1 cellular context compared by ENCODE assay signal in genomic region chr17:17443173-17443572, GRCh38.
TF ChIP-seq lines count a peak whose summit lies in the region.

No MANE protein-coding gene starts in this region.

TF ChIP-seq in liver, 16 proteins besides CTCF, POLR2A, EP300 and RAD21 (continued from another document):
- TF ChIP-seq ZBTB33 (IDR thresholded peaks at IDR 0.05) (no peak), JUND (IDR thresholded peaks at IDR 0.05) (no peak), YY1 (IDR thresholded peaks at IDR 0.05) (peak; percentile 78), GABPA (IDR thresholded peaks at IDR 0.05 in 1 of 2, conservative IDR thresholded peaks at IDR 0.05 in 1 of 2) (no peak), TAF1 (conservative IDR thresholded peaks at IDR 0.05) (no peak)
- TF ChIP-seq, protein P1, sequence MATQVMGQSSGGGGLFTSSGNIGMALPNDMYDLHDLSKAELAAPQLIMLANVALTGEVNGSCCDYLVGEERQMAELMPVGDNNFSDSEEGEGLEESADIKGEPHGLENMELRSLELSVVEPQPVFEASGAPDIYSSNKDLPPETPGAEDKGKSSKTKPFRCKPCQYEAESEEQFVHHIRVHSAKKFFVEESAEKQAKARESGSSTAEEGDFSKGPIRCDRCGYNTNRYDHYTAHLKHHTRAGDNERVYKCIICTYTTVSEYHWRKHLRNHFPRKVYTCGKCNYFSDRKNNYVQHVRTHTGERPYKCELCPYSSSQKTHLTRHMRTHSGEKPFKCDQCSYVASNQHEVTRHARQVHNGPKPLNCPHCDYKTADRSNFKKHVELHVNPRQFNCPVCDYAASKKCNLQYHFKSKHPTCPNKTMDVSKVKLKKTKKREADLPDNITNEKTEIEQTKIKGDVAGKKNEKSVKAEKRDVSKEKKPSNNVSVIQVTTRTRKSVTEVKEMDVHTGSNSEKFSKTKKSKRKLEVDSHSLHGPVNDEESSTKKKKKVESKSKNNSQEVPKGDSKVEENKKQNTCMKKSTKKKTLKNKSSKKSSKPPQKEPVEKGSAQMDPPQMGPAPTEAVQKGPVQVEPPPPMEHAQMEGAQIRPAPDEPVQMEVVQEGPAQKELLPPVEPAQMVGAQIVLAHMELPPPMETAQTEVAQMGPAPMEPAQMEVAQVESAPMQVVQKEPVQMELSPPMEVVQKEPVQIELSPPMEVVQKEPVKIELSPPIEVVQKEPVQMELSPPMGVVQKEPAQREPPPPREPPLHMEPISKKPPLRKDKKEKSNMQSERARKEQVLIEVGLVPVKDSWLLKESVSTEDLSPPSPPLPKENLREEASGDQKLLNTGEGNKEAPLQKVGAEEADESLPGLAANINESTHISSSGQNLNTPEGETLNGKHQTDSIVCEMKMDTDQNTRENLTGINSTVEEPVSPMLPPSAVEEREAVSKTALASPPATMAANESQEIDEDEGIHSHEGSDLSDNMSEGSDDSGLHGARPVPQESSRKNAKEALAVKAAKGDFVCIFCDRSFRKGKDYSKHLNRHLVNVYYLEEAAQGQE (IDR thresholded peaks at IDR 0.05), result no peak
